ENCODE assay signal across 8 cellular contexts in genomic region chr12:113149361-113150150, GRCh38. TPM values are rescaled to one million over a fixed set of nuclear protein-coding genes. Genes with fewer than 3 reads are reported as not detected.
DNase-seq lines count a peak whose midpoint lies in the region; ATAC-seq and TF ChIP-seq lines count a peak whose summit lies in the region.

TSS of gene CFAP73 (plus strand) at chr12:113149724. CDS start at chr12:113149858, 134 bp downstream.

- peak within 1 kb of the TSS; percentile 58 for H2AFZ ChIP-seq in parathyroid adenoma

- H3K4me1 ChIP-seq in parathyroid adenoma = peaks cover 13% of the 10 kb centered on the region

- H3K4me3 ChIP-seq in WERI-Rb-1 (ENCODE audit: low read depth, low read length) (no peak within 1 kb of the TSS), parathyroid adenoma (ENCODE audit: low read depth, low read length) (no peak within 1 kb of the TSS)

- peaks cover 2% of the 10 kb centered on the region for H3K9me3 Mint-ChIP-seq in glutamatergic neuron (ENCODE audit: unreplicated experiment)

- no peak within 1 kb of the TSS for H3K4me3 Mint-ChIP-seq in glutamatergic neuron (ENCODE audit: unreplicated experiment)

- ATAC-seq in HG02759 (IDR thresholded peaks at IDR 0.05; ENCODE audit: unreplicated experiment) = no peak
- ATAC-seq in GM18868 (IDR thresholded peaks at IDR 0.05; ENCODE audit: unreplicated experiment) = no peak
- no peak for ATAC-seq in HG03457 (IDR thresholded peaks at IDR 0.05; ENCODE audit: unreplicated experiment)

- H3K27me3 ChIP-seq in WERI-Rb-1 (ENCODE audit: insufficient read depth, low read depth, severe bottlenecking) = no peaks in the 10 kb centered on the region
- no peaks in the 10 kb centered on the region for H3K27me3 ChIP-seq in parathyroid adenoma (ENCODE audit: control insufficient read depth, insufficient read depth, low read length)

- TF ChIP-seq CTCF in WERI-Rb-1 (IDR thresholded peaks at IDR 0.05; ENCODE audit: low read depth, low read length) (no peak), glutamatergic neuron (IDR thresholded peaks at IDR 0.05; ENCODE audit: partially characterized antibody, unreplicated experiment) (no peak), parathyroid adenoma (IDR thresholded peaks at IDR 0.05) (peak; percentile 10)

- peaks cover 5% of the 10 kb centered on the region for H3K4me1 Mint-ChIP-seq in glutamatergic neuron (ENCODE audit: low read depth, unreplicated experiment)

- no peak within 1 kb of the TSS for H3K27ac Mint-ChIP-seq in glutamatergic neuron (ENCODE audit: unreplicated experiment)

- H3K27me3 Mint-ChIP-seq in glutamatergic neuron (ENCODE audit: unreplicated experiment) = peaks cover 14% of the 10 kb centered on the region

- H3K9ac ChIP-seq in parathyroid adenoma = no peak within 1 kb of the TSS

- H3K36me3 Mint-ChIP-seq in glutamatergic neuron (ENCODE audit: unreplicated experiment) = no peaks in the 10 kb centered on the region

- no peak within 1 kb of the TSS for H3K27ac ChIP-seq in WERI-Rb-1
- H3K27ac ChIP-seq in parathyroid adenoma = peak within 1 kb of the TSS; percentile 37

- H3K36me3 ChIP-seq in WERI-Rb-1 = no peaks in the 10 kb centered on the region
- no peaks in the 10 kb centered on the region for H3K36me3 ChIP-seq in parathyroid adenoma (ENCODE audit: control insufficient read depth, insufficient read depth, low read length)

- H3K4me2 ChIP-seq in parathyroid adenoma (ENCODE audit: low read length) = no peak within 1 kb of the TSS

- no peaks in the 10 kb centered on the region for H3K79me2 ChIP-seq in parathyroid adenoma

- DNase-seq in DMS153 treated with DMSO at 0.1 percent for 48 hours (lab: John Stamatoyannopoulos, UW; ENCODE audit: unreplicated experiment) (peak; percentile 78), NCI-H1092 treated with DMSO at 0.1 percent for 48 hours (lab: John Stamatoyannopoulos, UW) (peak; percentile 19), WERI-Rb-1 (peak; percentile 82), glutamatergic neuron (peak; percentile 84)

- no peaks in the 10 kb centered on the region for H3K9me3 ChIP-seq in WERI-Rb-1 (ENCODE audit: severe bottlenecking)
- H3K9me3 ChIP-seq in parathyroid adenoma (ENCODE audit: control insufficient read depth, low read length) = no peaks in the 10 kb centered on the region

RNA-seq across cellular contexts. Expression of gene CFAP73, which starts in this region (rescaled TPM):
- not detected for total RNA-seq in glutamatergic neuron (ENCODE audit: unreplicated experiment)

Comparison
In these comparisons a context has a peak if more than half of its experiments do, and no peak if none do; other contexts are left out.
1. Peak in DNase-seq in glutamatergic neuron; RNA of the gene not detected or under 1 TPM.
2. DNase-seq: peak in every context shown above with its lines; median percentile 84 in glutamatergic neuron; 82 in WERI-Rb-1; 78 in DMS153 treated with DMSO at 0.1 percent for 48 hours; 19 in NCI-H1092 treated with DMSO at 0.1 percent for 48 hours.